ENCODE assay signal across 14 cellular contexts in the genomic region with DNA sequence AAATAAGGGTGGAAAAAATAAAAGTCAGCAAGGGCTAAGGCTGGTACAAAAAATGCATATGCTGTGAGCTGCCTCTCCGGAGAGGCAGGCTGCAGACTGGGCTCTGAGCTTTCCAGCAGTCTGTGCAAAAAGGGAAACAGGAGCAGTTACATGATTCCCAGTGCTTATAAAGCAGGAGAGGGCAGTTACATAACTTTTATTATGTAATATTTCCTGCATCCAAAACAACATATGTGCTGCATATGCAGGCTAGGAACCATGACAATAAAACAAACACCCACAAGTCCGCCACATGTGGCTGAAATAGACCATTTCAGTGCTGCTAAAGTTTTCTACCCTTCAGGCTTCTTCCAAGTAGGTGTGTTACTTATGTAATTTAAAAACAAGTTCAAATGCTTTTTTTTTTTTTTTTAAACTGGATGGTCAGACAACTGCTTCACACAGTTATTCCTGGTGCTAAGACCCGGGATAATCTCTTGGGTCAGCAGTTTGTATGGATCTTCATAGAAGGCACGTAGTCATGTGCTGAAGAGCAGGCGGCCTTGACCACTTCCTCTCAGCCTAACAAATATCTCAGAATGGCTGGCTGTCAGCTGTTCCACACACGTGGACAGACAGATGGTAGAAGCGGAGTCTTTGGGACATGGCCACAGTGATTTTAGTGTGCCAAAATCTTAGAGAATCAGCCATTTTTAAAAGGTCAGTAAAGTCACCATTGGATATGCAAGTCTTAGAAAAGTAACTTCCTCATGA. TPM values are rescaled to one million over a fixed set of nuclear protein-coding genes. Genes with fewer than 3 reads are reported as not detected.
DNase-seq lines count a peak whose midpoint lies in the region; ATAC-seq, FAIRE-seq and TF ChIP-seq lines count a peak whose summit lies in the region.
"Had no signal": no experiment of that assay in that cellular context is flagged by ENCODE, and none has a peak within 500 bp of the region (broad histone marks: within the 10 kb centered on the region; RNA-seq: fewer than 3 reads in every experiment).

No MANE protein-coding gene starts in this region.

- peak overlapping the region; percentile 80; the same call in 1 of the 2 replicates for H2AFZ ChIP-seq in OCI-LY1 (ENCODE audit: low read length)

- no peak for TF ChIP-seq CTCF in OCI-LY1 (IDR thresholded peaks at IDR 0.05; ENCODE audit: low read length)
- TF ChIP-seq CTCF in fibroblast of pulmonary artery (IDR thresholded peaks at IDR 0.05; ENCODE audit: low read length, missing control alignments): no peak
- TF ChIP-seq CTCF in vagina (IDR thresholded peaks at IDR 0.05): no peak

- no peaks in the 10 kb centered on the region for H3K79me2 ChIP-seq in OCI-LY1 (ENCODE audit: insufficient read depth, low read length)

- H3F3A ChIP-seq in OCI-LY1 (ENCODE audit: insufficient read depth, low read length): no peaks in the 10 kb centered on the region

- no peaks in the 10 kb centered on the region for H3K27me3 ChIP-seq in OCI-LY1 (ENCODE audit: insufficient read depth, low read length)
- H3K27me3 ChIP-seq in vagina: no peaks in the 10 kb centered on the region
- H3K27me3 ChIP-seq: BE2C, esophagus muscularis mucosa, tibial artery had no signal

- no peak overlapping the region for H3K9ac ChIP-seq in OCI-LY1 (ENCODE audit: low read length)

- peaks cover 13% of the 10 kb centered on the region for H3K4me1 ChIP-seq in OCI-LY1 (ENCODE audit: insufficient read depth, low read length, severe bottlenecking)
- peaks cover 8% of the 10 kb centered on the region for H3K4me1 ChIP-seq in vagina
- H3K4me1 ChIP-seq: tibial artery had no signal

- DNase-seq in CD1c-positive myeloid dendritic cell (ENCODE audit: extremely low spot score): peak; percentile 68
- peak; percentile 53 for DNase-seq in fibroblast of pulmonary artery (ENCODE audit: low read depth)
- DNase-seq in myocyte (ENCODE audit: low read depth): peak; percentile 94
- DNase-seq in activated CD8-positive, alpha-beta memory T cell treated with anti-CD3 and anti-CD28 coated beads for 24 hours: no peak
- DNase-seq in frontal cortex (ENCODE audit: low spot score in 2 of 2): no peak
- DNase-seq in vagina (ENCODE audit: extremely low spot score in 2 of 2): no peak
- DNase-seq: activated CD4-positive, CD25-positive, alpha-beta regulatory T cell treated with anti-CD3 and anti-CD28 coated beads, Interleukin-2, amount 50 U/mL, for 72 hours; BE2C; NCI-H446 had no signal

- TF ChIP-seq POLR2A in vagina (IDR thresholded peaks at IDR 0.05): no peak

- intact Hi-C loops in vagina (cut with DNase I): no loop called here

- H3K9me2 ChIP-seq in OCI-LY1 (ENCODE audit: low read depth, low read length): no peaks in the 10 kb centered on the region

- H3K27ac ChIP-seq in OCI-LY1 (ENCODE audit: low read depth, low read length, poor library complexity, severe bottlenecking) (peak overlapping the region; percentile 8), vagina (no peak overlapping the region)
- H3K27ac ChIP-seq: tibial artery had no signal

- H4K20me1 ChIP-seq in OCI-LY1 (ENCODE audit: insufficient read depth, low read length): no peaks in the 10 kb centered on the region

- H3K4me2 ChIP-seq in OCI-LY1 (ENCODE audit: low read length): peak overlapping the region; percentile 11; the same call in 1 of the 2 replicates

- no peak for ATAC-seq in HG03571 (IDR thresholded peaks at IDR 0.05; ENCODE audit: unreplicated experiment)

- H3K36me3 ChIP-seq in OCI-LY1 (ENCODE audit: insufficient read depth, low read length): no peaks in the 10 kb centered on the region
- H3K36me3 ChIP-seq in vagina: no peaks in the 10 kb centered on the region
- H3K36me3 ChIP-seq: HAP-1 had no signal

- H3K9me3 ChIP-seq in OCI-LY1 (ENCODE audit: low read length) (no peaks in the 10 kb centered on the region), vagina (no peaks in the 10 kb centered on the region)
- H3K9me3 ChIP-seq: BE2C, esophagus muscularis mucosa, HAP-1, tibial artery had no signal

- H3K4me3 ChIP-seq in OCI-LY1 (ENCODE audit: low read depth, low read length, poor library complexity, severe bottlenecking): no peak overlapping the region
- H3K4me3 ChIP-seq in fibroblast of pulmonary artery (replicated peaks; ENCODE audit: low read depth, low read length): no peak overlapping the region
- no peak overlapping the region for H3K4me3 ChIP-seq in vagina
- H3K4me3 ChIP-seq: esophagus muscularis mucosa, HAP-1, tibial artery had no signal

- FAIRE-seq in frontal cortex (lab: Jason Lieb, UNC): no peak

RNA-seq across cellular contexts. Expression of a gene that starts 43.5 kb away (rescaled TPM):
- 43.8 and 55.7 TPM in 2 replicates for total RNA-seq in myocyte
- polyA plus RNA-seq in myocyte (2012): 56.7 TPM
- 15.1 TPM for total RNA-seq in frontal cortex
- 16.0 TPM for total RNA-seq in vagina

Comparison
In these comparisons a context has a peak if more than half of its experiments do, and no peak if none do; other contexts are left out.
1. DNase-seq: peak in CD1c-positive myeloid dendritic cell (single experiment), fibroblast of pulmonary artery (single experiment) and myocyte (single experiment); none in activated CD8-positive, alpha-beta memory T cell treated with anti-CD3 and anti-CD28 coated beads for 24 hours (single experiment), frontal cortex (0 of 2) and vagina (0 of 2).